Comparison of ENCODE assay signal across 8 cellular contexts in the genomic region with DNA sequence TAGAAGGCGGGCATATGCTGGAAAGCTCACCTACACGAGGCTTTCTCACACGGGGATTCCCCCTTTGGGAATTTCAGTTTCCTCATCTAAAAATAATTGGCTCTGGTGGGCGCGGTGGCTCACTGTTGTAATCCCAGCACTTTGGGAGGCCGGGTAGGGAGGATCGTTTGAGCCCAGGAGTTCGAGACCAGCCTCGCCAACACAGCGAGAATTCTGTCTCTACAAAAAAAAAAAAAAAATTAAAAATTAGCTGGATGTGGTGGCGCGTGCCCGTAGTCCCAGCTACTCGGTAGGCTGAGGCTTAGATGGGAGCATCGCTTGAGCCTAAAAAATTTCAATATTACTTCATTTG. TPM values are rescaled to one million over a fixed set of nuclear protein-coding genes. Genes with fewer than 3 reads are reported as not detected.
DNase-seq lines count a peak whose midpoint lies in the region; ATAC-seq, FAIRE-seq and TF ChIP-seq lines count a peak whose summit lies in the region.

No MANE protein-coding gene starts in this region.

- no peak for FAIRE-seq in GM12891 (lab: Jason Lieb, UNC)

- DNase-seq in esophagus squamous epithelium (lab: John Stamatoyannopoulos, UW) = no peak
- no peak for DNase-seq in psoas muscle
- no peak for DNase-seq in GM12891 (ENCODE audit: insufficient read length, low spot score)
- DNase-seq in NCI-H1105 treated with DMSO at 0.1 percent for 48 hours (lab: John Stamatoyannopoulos, UW) = no peak
- no peak for DNase-seq in SW 1271 (lab: John Stamatoyannopoulos, UW)
- no peak for DNase-seq in hepatic stellate cell (ENCODE audit: low spot score)

- H3K9me3 ChIP-seq in OCI-LY3 (ENCODE audit: insufficient read depth, low read length) (no peaks in the 10 kb centered on the region), esophagus squamous epithelium (peaks cover 0 to 20% (median 0%) of the 10 kb centered on the region in 3 donors), psoas muscle (peaks cover 8% of the 10 kb centered on the region)

- no peaks in the 10 kb centered on the region for H4K20me1 ChIP-seq in OCI-LY3 (ENCODE audit: insufficient read depth, low read length)

- no peak for TF ChIP-seq POLR2A in esophagus squamous epithelium (IDR thresholded peaks at IDR 0.05)
- TF ChIP-seq POLR2A in GM12891 (IDR thresholded peaks at IDR 0.05; ENCODE audit: low read depth, low read length) = no peak

- TF ChIP-seq CTCF in OCI-LY3 (IDR thresholded peaks at IDR 0.05; ENCODE audit: low read depth, low read length) = no peak
- no peak for TF ChIP-seq CTCF in esophagus squamous epithelium (IDR thresholded peaks at IDR 0.05)
- no peak for TF ChIP-seq CTCF in psoas muscle (IDR thresholded peaks at IDR 0.05)

- WGBS in esophagus squamous epithelium, 2 donors = 61 to 65% methylated on average over 10 to 15 of the region's 15 CpGs
- 60 to 66% (median 61%) methylated on average over 15 of the region's 15 CpGs for WGBS in psoas muscle, 3 donors

- H3K4me1 ChIP-seq in OCI-LY3 (ENCODE audit: low read length) (peaks cover 8% of the 10 kb centered on the region), esophagus squamous epithelium (peaks cover 8 to 43% (median 9%) of the 10 kb centered on the region in 3 donors), psoas muscle (peaks cover 23% of the 10 kb centered on the region)

- peak overlapping the region; percentile 33; the same call in 1 of the 2 replicates for H3K9ac ChIP-seq in OCI-LY3 (ENCODE audit: low read length)

- peak overlapping the region; percentile 56 for H3K4me2 ChIP-seq in OCI-LY3 (ENCODE audit: low read length)

- H3K36me3 ChIP-seq in OCI-LY3 (replicated peaks; ENCODE audit: low read depth, low read length) (peaks cover 7% of the 10 kb centered on the region), esophagus squamous epithelium (peaks cover 0 to 19% (median 0%) of the 10 kb centered on the region in 3 donors), psoas muscle (ENCODE audit: insufficient read depth in 1 of 2, low read depth in 1 of 2) (peaks cover 0 to 20% of the 10 kb centered on the region in 2 donors)

- peak overlapping the region; percentile 89 for H3K4me3 ChIP-seq in OCI-LY3 (ENCODE audit: low read length)
- H3K4me3 ChIP-seq in esophagus squamous epithelium = peak overlapping the region; percentile 79 to 93 (median 86)
- peak overlapping the region; percentile 91 for H3K4me3 ChIP-seq in psoas muscle

- H3K27me3 ChIP-seq in OCI-LY3 (ENCODE audit: low read depth, low read length) = no peaks in the 10 kb centered on the region
- no peaks in the 10 kb centered on the region for H3K27me3 ChIP-seq in esophagus squamous epithelium
- no peaks in the 10 kb centered on the region for H3K27me3 ChIP-seq in psoas muscle (ENCODE audit: insufficient read depth in 3 of 3, low read length in 2 of 3)

- peak overlapping the region; percentile 44; the same call in 1 of the 2 replicates for H2AFZ ChIP-seq in OCI-LY3 (ENCODE audit: low read depth, low read length)

- H3K79me2 ChIP-seq in OCI-LY3 (ENCODE audit: low read length) = peaks cover 18% of the 10 kb centered on the region

- H3K27ac ChIP-seq in OCI-LY3 (ENCODE audit: low read length) (no peak overlapping the region), esophagus squamous epithelium (peak overlapping the region; percentile 88 to 94 (median 93)), psoas muscle (peak overlapping the region; percentile 89)

- intact Hi-C loops in esophagus squamous epithelium (cut with DNase I) (no loop called here), psoas muscle (cut with DNase I) (no loop called here)

- ATAC-seq in GM19455 (IDR thresholded peaks at IDR 0.05; ENCODE audit: unreplicated experiment) = peak; percentile 9
- peak; percentile 4 to 46 (median 36) for ATAC-seq in psoas muscle

TF ChIP-seq in GM12891, 5 proteins besides CTCF, POLR2A, EP300 and RAD21:
- TF ChIP-seq POLR2AphosphoS5 (IDR thresholded peaks at IDR 0.05; ENCODE audit: low read depth, low read length) (no peak), PAX5 (IDR thresholded peaks at IDR 0.05; ENCODE audit: insufficient read depth, low read length, severe bottlenecking) (no peak), TAF1 (IDR thresholded peaks at IDR 0.05; ENCODE audit: low read depth, low read length) (no peak), SPI1 (IDR thresholded peaks at IDR 0.05; ENCODE audit: low read depth, low read length) (no peak), POU2F2 (IDR thresholded peaks at IDR 0.05; ENCODE audit: low read depth, low read length) (no peak)

RNA-seq across cellular contexts. Expression of a gene that starts 0.4 kb away (rescaled TPM):
- total RNA-seq in esophagus squamous epithelium (100 to 1,000 TPM in 2 of 4 donors, 10 to 100 TPM in 2; 86.1 to 163 (median 97.6) TPM), psoas muscle (100 to 1,000 TPM; 189 to 280 (median 220) TPM)
- 100 to 1,000 TPM; 254 to 389 (median 347) TPM for polyA plus RNA-seq in psoas muscle
- 277 TPM for polyA plus RNA-seq in GM12891 (2012; ENCODE audit: low read depth, missing spikeins)
